ENCODE assay signal across 21 cellular contexts in genomic region chr6:144311361-144311760, GRCh38. TPM values are rescaled to one million over a fixed set of nuclear protein-coding genes. Genes with fewer than 3 reads are reported as not detected.
DNase-seq lines count a peak whose midpoint lies in the region; ATAC-seq and TF ChIP-seq lines count a peak whose summit lies in the region.
"Had no signal": no experiment of that assay in that cellular context is flagged by ENCODE, and none has a peak within 500 bp of the region (broad histone marks: within the 10 kb centered on the region; RNA-seq: fewer than 3 reads in every experiment).

No MANE protein-coding gene starts in this region.

- no peaks in the 10 kb centered on the region for H3K9me3 Mint-ChIP-seq in activated T-cell treated with anti-CD3 and anti-CD28 coated beads, Interleukin-2, amount 50 U/mL, for 72 hours
- no peaks in the 10 kb centered on the region for H3K9me3 Mint-ChIP-seq in mesothelial cell of epicardium
- H3K9me3 Mint-ChIP-seq: brain had no signal

- no peak for DNase-seq in activated T-cell treated with anti-CD3 and anti-CD28 coated beads, Interleukin-2, amount 50 U/mL, for 72 hours
- no peak for DNase-seq in activated T-cell treated with anti-CD3 and anti-CD28 coated beads for 4 hours
- no peak for DNase-seq in mesothelial cell of epicardium (ENCODE audit: low spot score in 2 of 2, unreplicated experiment in 2 of 2)
- DNase-seq: ACHN, C1 segment of cervical spinal cord, colonic mucosa, DMS 273 treated with DMSO at 0.1 percent for 48 hours, GOT3, mammary epithelial cell, NCI-H1436 treated with DMSO at 0.1 percent for 48 hours, NCI-H526 treated with DMSO at 0.1 percent for 48 hours, right cardiac atrium, SHP77 treated with DMSO at 0.1 percent for 48 hours, WERI-Rb-1 had no signal

- peaks cover 36% of the 10 kb centered on the region for H3K4me1 Mint-ChIP-seq in activated T-cell treated with anti-CD3 and anti-CD28 coated beads, Interleukin-2, amount 50 U/mL, for 72 hours (ENCODE audit: low read depth)
- H3K4me1 Mint-ChIP-seq in mesothelial cell of epicardium: peaks cover 27% of the 10 kb centered on the region

- H3K9ac ChIP-seq in subcutaneous abdominal adipose tissue (ENCODE audit: low read length in 5 of 5): no peak overlapping the region

- no peak for ATAC-seq in activated T-cell treated with anti-CD3 and anti-CD28 coated beads, Interleukin-2, amount 50 U/mL, for 72 hours (replicated peaks in 1 of 2)
- peak; percentile 36 for ATAC-seq in HG02885 (IDR thresholded peaks at IDR 0.05; ENCODE audit: poor library complexity, unreplicated experiment)
- no peak for ATAC-seq in GM21390 (IDR thresholded peaks at IDR 0.05; ENCODE audit: unreplicated experiment)
- no peak for ATAC-seq in HG03442 (IDR thresholded peaks at IDR 0.05; ENCODE audit: unreplicated experiment)
- ATAC-seq: right cardiac atrium had no signal

- H3K4me3 Mint-ChIP-seq in activated T-cell treated with anti-CD3 and anti-CD28 coated beads, Interleukin-2, amount 50 U/mL, for 72 hours: peak overlapping the region; percentile 67 to 75
- no peak overlapping the region for H3K4me3 Mint-ChIP-seq in mesothelial cell of epicardium
- H3K4me3 Mint-ChIP-seq: brain had no signal

- no peaks in the 10 kb centered on the region for H3K9me3 ChIP-seq in subcutaneous abdominal adipose tissue (ENCODE audit: control insufficient read depth in 5 of 5, low read length in 5 of 5)
- H3K9me3 ChIP-seq: colonic mucosa, vagina had no signal

- peak overlapping the region; percentile 5; the same call in 1 of the 2 replicates for H3K27ac ChIP-seq in VCaP
- H3K27ac ChIP-seq in subcutaneous abdominal adipose tissue (ENCODE audit: low read depth, low read length): peak overlapping the region; percentile 11
- H3K27ac ChIP-seq: colonic mucosa, vagina, WERI-Rb-1 had no signal

- peaks cover 10 to 18% (median 16%) of the 10 kb centered on the region in 5 donors for H3K36me3 ChIP-seq in subcutaneous abdominal adipose tissue (ENCODE audit: control insufficient read depth in 5 of 5, insufficient read depth in 5 of 5, low read length in 5 of 5)
- H3K36me3 ChIP-seq: colonic mucosa, vagina, WERI-Rb-1 had no signal

- H3K27ac Mint-ChIP-seq in activated T-cell treated with anti-CD3 and anti-CD28 coated beads, Interleukin-2, amount 50 U/mL, for 72 hours: no peak overlapping the region
- no peak overlapping the region for H3K27ac Mint-ChIP-seq in mesothelial cell of epicardium

- TF ChIP-seq CTCF in VCaP (conservative IDR thresholded peaks at IDR 0.05): no peak
- TF ChIP-seq CTCF in mesothelial cell of epicardium (IDR thresholded peaks at IDR 0.05; ENCODE audit: unreplicated experiment): no peak

- H3K36me3 Mint-ChIP-seq in activated T-cell treated with anti-CD3 and anti-CD28 coated beads, Interleukin-2, amount 50 U/mL, for 72 hours (ENCODE audit: insufficient read depth in 2 of 2): peaks cover 3 to 4% of the 10 kb centered on the region in 2 donors
- peaks cover 25% of the 10 kb centered on the region for H3K36me3 Mint-ChIP-seq in mesothelial cell of epicardium

- H3K4me1 ChIP-seq in subcutaneous abdominal adipose tissue (ENCODE audit: control insufficient read depth in 5 of 5, insufficient read depth in 5 of 5, low read length in 5 of 5): peaks cover 20 to 68% (median 58%) of the 10 kb centered on the region in 5 donors
- H3K4me1 ChIP-seq: colonic mucosa had no signal

- no peak overlapping the region for H3K4me3 ChIP-seq in subcutaneous abdominal adipose tissue (ENCODE audit: low read depth in 1 of 5, low read length in 5 of 5)
- H3K4me3 ChIP-seq: colonic mucosa, vagina had no signal

- peaks cover 31% of the 10 kb centered on the region for H3K27me3 Mint-ChIP-seq in activated T-cell treated with anti-CD3 and anti-CD28 coated beads, Interleukin-2, amount 50 U/mL, for 72 hours (ENCODE audit: low read depth)
- no peaks in the 10 kb centered on the region for H3K27me3 Mint-ChIP-seq in mesothelial cell of epicardium (ENCODE audit: low read depth)
- H3K27me3 Mint-ChIP-seq: brain had no signal

- H3K27me3 ChIP-seq in subcutaneous abdominal adipose tissue (ENCODE audit: control insufficient read depth in 5 of 5, insufficient read depth in 4 of 5, low read length in 5 of 5): no peaks in the 10 kb centered on the region
- H3K27me3 ChIP-seq: colonic mucosa, vagina had no signal

RNA-seq across cellular contexts. Expression of gene UTRN, which starts 26.2 kb away (rescaled TPM):
- 10 to 100 TPM; 62.9 to 76.4 TPM for total RNA-seq in activated T-cell treated with anti-CD3 and anti-CD28 coated beads, Interleukin-2, amount 50 U/mL, for 72 hours
- total RNA-seq in mesothelial cell of epicardium: 133 to 148 TPM (median 146 TPM) in 3 replicates
